ENCODE assay signal across 14 cellular contexts in the genomic region with DNA sequence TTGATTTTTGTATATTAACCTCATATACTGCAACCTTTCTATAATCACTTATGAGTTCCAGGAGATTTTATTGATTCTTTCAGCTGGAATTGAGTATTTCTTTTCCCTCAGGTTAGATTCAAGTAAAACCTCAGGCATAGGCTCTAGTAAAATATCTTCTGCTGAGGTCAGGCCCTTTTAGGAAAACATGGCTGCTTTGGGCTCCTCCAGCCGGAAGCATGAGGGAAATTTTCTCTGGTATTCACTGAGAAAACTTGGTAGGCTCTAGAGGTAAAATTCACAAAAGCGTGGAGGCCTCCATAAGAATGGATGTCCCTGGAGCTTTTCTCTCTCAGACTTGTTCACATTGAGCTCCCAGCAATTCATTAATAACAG. TPM values are rescaled to one million over a fixed set of nuclear protein-coding genes. Genes with fewer than 3 reads are reported as not detected.
"Had no signal": no experiment of that assay in that cellular context is flagged by ENCODE, and none has a peak within 500 bp of the region (broad histone marks: within the 10 kb centered on the region; RNA-seq: fewer than 3 reads in every experiment).

No MANE protein-coding gene starts in this region.

- H3K4me1 ChIP-seq: colonic mucosa, sigmoid colon, thyroid gland, upper lobe of left lung, uterus had no signal

- H3K4me3 ChIP-seq: colonic mucosa, hepatocyte, sigmoid colon, skin epidermis, thyroid gland, upper lobe of left lung, uterus had no signal

- H3K9me3 ChIP-seq: colonic mucosa, sigmoid colon, thyroid gland, upper lobe of left lung, uterus had no signal

- ATAC-seq: natural killer cell had no signal

- DNase-seq: colonic mucosa; dermis blood vessel endothelial cell; foreskin melanocyte; head of caudate nucleus; natural killer cell; sigmoid colon; stimulated activated CD4-positive, alpha-beta T cell treated with anti-CD3 and anti-CD28 coated beads, Interleukin-2, amount 100 ng/mL, for 48 hours; stimulated activated naive CD4-positive, alpha-beta T cell treated with Interleukin-2 at 50 U/mL for 16 hours; upper lobe of left lung; uterus had no signal

- H3K27me3 ChIP-seq: colonic mucosa, hepatocyte, sigmoid colon, thyroid gland, upper lobe of left lung, uterus had no signal

- H2AFZ ChIP-seq: hepatocyte had no signal

- H3K27ac ChIP-seq: colonic mucosa, hepatocyte, sigmoid colon, skin epidermis, thyroid gland, upper lobe of left lung, uterus had no signal

- H3K36me3 ChIP-seq: colonic mucosa, sigmoid colon, thyroid gland, upper lobe of left lung, uterus had no signal

- H3K79me2 ChIP-seq: hepatocyte had no signal

- H3K4me2 ChIP-seq: hepatocyte had no signal

RNA-seq across cellular contexts. Expression of gene AKR1E2, which starts 56.7 kb away (rescaled TPM):
- total RNA-seq: myocyte had no signal
